In the genomic region with DNA sequence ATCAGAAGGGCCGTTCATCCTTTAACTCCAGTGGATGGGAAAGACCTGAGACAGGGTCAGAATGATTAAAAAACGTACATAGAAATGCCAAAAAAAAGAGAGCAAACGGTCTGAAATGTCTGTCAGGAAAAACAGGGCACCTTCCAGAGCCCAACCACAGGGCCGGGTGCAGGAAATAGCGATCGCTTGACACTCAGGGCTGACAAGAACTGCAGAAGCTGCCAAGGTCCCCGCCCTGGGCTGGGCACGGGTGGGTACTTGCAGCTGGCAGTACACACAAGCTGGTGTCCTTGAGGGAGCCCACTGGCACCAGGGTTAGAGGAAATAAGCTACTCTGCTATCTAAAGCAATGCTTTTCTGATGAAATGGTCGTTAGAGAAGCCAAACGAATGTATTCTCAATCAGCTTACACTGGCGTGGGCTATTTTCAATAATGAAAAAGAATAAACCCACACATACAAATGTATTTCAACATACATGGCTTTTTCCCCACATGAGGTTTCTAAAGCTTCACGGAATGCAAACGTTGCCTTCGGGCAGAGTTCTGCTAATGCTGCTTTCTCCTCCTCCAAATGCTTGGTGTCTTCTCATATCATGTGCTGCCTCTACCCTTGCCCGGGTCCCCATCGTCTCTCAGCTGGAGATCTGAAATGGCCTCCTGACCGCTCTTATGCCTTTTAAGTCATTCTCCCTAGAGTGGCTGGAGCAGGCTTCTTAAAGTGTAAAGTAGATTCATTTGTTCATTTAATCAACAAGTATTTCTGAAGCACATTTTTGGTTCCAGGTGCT, we compare ENCODE assay signal across 9 cellular contexts. TPM values are rescaled to one million over a fixed set of nuclear protein-coding genes. Genes with fewer than 3 reads are reported as not detected.
DNase-seq lines count a peak whose midpoint lies in the region; ATAC-seq and TF ChIP-seq lines count a peak whose summit lies in the region.
"Had no signal": no experiment of that assay in that cellular context is flagged by ENCODE, and none has a peak within 500 bp of the region (broad histone marks: within the 10 kb centered on the region; RNA-seq: fewer than 3 reads in every experiment).

No MANE protein-coding gene starts in this region.

- intact Hi-C loops in naive thymus-derived CD4-positive, alpha-beta T cell (cut with micrococcal nuclease): no loop called here

- H3K36me3 Mint-ChIP-seq in naive thymus-derived CD4-positive, alpha-beta T cell: peaks cover 0 to 4% (median 0%) of the 10 kb centered on the region in 5 donors

- no peaks in the 10 kb centered on the region for H3K36me3 ChIP-seq in naive thymus-derived CD4-positive, alpha-beta T cell (ENCODE audit: control insufficient read depth in 2 of 3, insufficient read depth in 3 of 3, low read length in 3 of 3)

- DNase-seq in AG08396 (ENCODE audit: low spot score) (peak; percentile 27), LHCN-M2 (ENCODE audit: low read depth) (peak; percentile 83), dermis blood vessel endothelial cell (peak; percentile 67), GM10248 (ENCODE audit: extremely low spot score) (no peak), SKM-1 (lab: John Stamatoyannopoulos, UW; ENCODE audit: unreplicated experiment) (no peak), DMS79 (lab: John Stamatoyannopoulos, UW) (no peak)
- peak in 5 of 9 donors; percentile 2 to 30 (median 12) for DNase-seq in naive thymus-derived CD4-positive, alpha-beta T cell
- DNase-seq: SW 1271 had no signal

- H3K27me3 ChIP-seq in naive thymus-derived CD4-positive, alpha-beta T cell (ENCODE audit: control insufficient read depth in 2 of 2, insufficient read depth in 2 of 2, low read length in 2 of 2): no peaks in the 10 kb centered on the region

- peaks cover 20 to 24% of the 10 kb centered on the region in 2 donors for H3K4me1 ChIP-seq in naive thymus-derived CD4-positive, alpha-beta T cell (ENCODE audit: control insufficient read depth in 2 of 2, insufficient read depth in 2 of 2, low read length in 2 of 2)

- peak overlapping the region in 9 of 10 donors; percentile 17 to 60 (median 37) for H3K4me3 Mint-ChIP-seq in naive thymus-derived CD4-positive, alpha-beta T cell

- peaks cover 0 to 2% (median 0%) of the 10 kb centered on the region in 11 donors for H3K9me3 Mint-ChIP-seq in naive thymus-derived CD4-positive, alpha-beta T cell

- CTCF ChIA-PET in naive thymus-derived CD4-positive, alpha-beta T cell (lab: Charles Lee): no interaction called here
- CTCF ChIA-PET in GM10248 (lab: Yijun Ruan, JAX): interaction anchor here (0.9 to 2.9 kb wide), 3 partner anchors 10 to 209 kb away, joined by 3 to 9 read pairs (median 9); no protein-coding TSS in a partner anchor

- peak overlapping the region in 2 of 9 donors; percentile 18 to 67 for H3K27ac Mint-ChIP-seq in naive thymus-derived CD4-positive, alpha-beta T cell

- no peak overlapping the region for H3K4me3 ChIP-seq in naive thymus-derived CD4-positive, alpha-beta T cell (ENCODE audit: low read length)

- no peak for TF ChIP-seq CTCF in GM10248 (IDR thresholded peaks at IDR 0.05; ENCODE audit: control extremely low read depth, extremely low read depth, low read depth, missing control alignments)

- H3K27ac ChIP-seq in naive thymus-derived CD4-positive, alpha-beta T cell (ENCODE audit: low read depth, low read length): no peak overlapping the region

- H3K27me3 Mint-ChIP-seq in naive thymus-derived CD4-positive, alpha-beta T cell: peaks cover 0 to 11% (median 8%) of the 10 kb centered on the region in 5 donors

- H3K9me3 ChIP-seq in naive thymus-derived CD4-positive, alpha-beta T cell (ENCODE audit: control insufficient read depth in 2 of 3, low read length in 3 of 3): no peaks in the 10 kb centered on the region

- POLR2A ChIA-PET in naive thymus-derived CD4-positive, alpha-beta T cell (lab: Charles Lee): no interaction called here
- POLR2A ChIA-PET in GM10248 (lab: Yijun Ruan, JAX): no interaction called here

- peaks cover 17 to 41% (median 32%) of the 10 kb centered on the region in 7 donors for H3K4me1 Mint-ChIP-seq in naive thymus-derived CD4-positive, alpha-beta T cell

- ATAC-seq in naive thymus-derived CD4-positive, alpha-beta T cell: peak; percentile 68
- ATAC-seq in HG03432 (IDR thresholded peaks at IDR 0.05; ENCODE audit: unreplicated experiment): no peak

RNA-seq across cellular contexts. Expression of gene FRMD4B, which starts 15.5 kb away (rescaled TPM):
- total RNA-seq in LHCN-M2 (2014; rRNA removed) (2.6 and 5.6 TPM in 2 replicates), dermis blood vessel endothelial cell (112 and 117 TPM in 2 replicates)
- polyA plus RNA-seq in LHCN-M2 (2012): 3.8 TPM
- 10 to 100 TPM in 2 of 5 experiments, 1 to 10 TPM in 3; 3.0 to 32.2 (median 6.5) TPM for total RNA-seq in naive thymus-derived CD4-positive, alpha-beta T cell
- under 1 TPM in 1 of 2 donors, not detected in 1; 0.59 TPM for polyA plus RNA-seq in naive thymus-derived CD4-positive, alpha-beta T cell

Comparison
In these comparisons a context has a peak if more than half of its experiments do, and no peak if none do; other contexts are left out.
1. DNase-seq: peak in AG08396 (single experiment), LHCN-M2 (single experiment), dermis blood vessel endothelial cell (single experiment) and naive thymus-derived CD4-positive, alpha-beta T cell (5 of 9); none in GM10248 (single experiment), SKM-1 (single experiment) and DMS79 (single experiment).